In genomic region chr21:45056505-45056904, GRCh38 we compare ENCODE assay signal across 1 cellular context.
TF ChIP-seq lines count a peak whose summit lies in the region.

No MANE protein-coding gene starts in this region.

TF ChIP-seq in IMR-90, 13 proteins besides CTCF, POLR2A, EP300 and RAD21 (continued from another document):
- TF ChIP-seq USF2 (IDR thresholded peaks at IDR 0.05; ENCODE audit: low read depth, low read length) (no peak), RFX5 (IDR thresholded peaks at IDR 0.05; ENCODE audit: low read depth, low read length) (no peak), MAZ (IDR thresholded peaks at IDR 0.05; ENCODE audit: borderline replicate concordance, low read depth, low read length) (no peak), FOS (IDR thresholded peaks at IDR 0.05; ENCODE audit: low read depth, low read length) (no peak), BHLHE40 (IDR thresholded peaks at IDR 0.05; ENCODE audit: low read depth, low read length) (no peak), RCOR1 (IDR thresholded peaks at IDR 0.05; ENCODE audit: insufficient replicate concordance, low read length) (no peak)
